In the genomic region with DNA sequence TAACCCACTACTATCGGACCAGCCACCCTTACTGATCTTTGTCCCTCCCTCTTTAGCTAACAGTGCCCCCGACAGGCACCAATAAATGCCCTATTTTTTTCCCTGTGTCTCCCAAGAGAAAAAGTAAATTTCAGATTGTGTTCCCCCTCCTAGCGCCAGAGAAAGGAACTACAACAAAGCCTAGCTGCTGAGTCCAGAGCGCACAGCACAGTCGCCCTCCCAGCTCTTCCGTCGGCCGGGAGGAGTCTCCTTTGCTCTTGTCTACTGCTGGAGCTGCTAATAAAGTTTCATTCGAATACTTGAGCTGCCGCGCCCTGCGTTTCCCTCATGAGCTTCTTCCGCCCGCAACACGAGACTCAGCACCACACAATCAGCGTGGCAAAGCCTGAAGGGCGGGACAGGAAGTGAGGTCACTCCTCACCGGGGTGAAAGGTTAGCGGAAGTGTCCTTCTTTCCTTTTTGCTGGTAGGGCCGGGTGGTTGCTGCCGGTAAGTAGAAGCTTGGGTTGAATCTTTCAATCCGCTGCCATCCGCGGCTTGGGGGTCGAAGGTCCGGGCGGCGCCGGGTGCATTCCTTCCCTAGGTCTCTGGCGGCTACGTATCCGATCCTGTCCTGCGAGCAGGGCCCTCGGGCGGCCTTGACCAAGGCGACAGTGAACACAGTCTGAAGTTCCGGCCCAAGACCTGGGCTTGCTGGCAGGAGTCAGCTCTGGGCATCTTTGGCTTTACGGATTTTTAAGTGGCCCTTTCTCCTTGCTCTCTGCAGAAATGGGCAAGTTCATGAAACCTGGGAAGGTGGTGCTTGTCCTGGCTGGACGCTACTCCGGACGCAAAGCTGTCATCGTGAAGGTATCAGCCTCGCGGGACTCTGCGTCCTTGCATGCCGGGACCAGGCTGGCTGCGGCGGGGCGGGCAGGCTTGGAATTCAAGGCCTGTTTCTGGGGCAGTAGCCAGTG, we compare ENCODE assay signal across 8 cellular contexts. TPM values are rescaled to one million over a fixed set of nuclear protein-coding genes. Genes with fewer than 3 reads are reported as not detected.
DNase-seq lines count a peak whose midpoint lies in the region; ATAC-seq and TF ChIP-seq lines count a peak whose summit lies in the region.

TSS of gene RPL27 (plus strand) at position 436 of the 955 bp plus-strand sequence. CDS start at position 768, 332 bp downstream.

- H4K20me1 ChIP-seq in DND-41 (ENCODE audit: insufficient read depth, low read length) (peaks cover 25% of the 10 kb centered on the region), Karpas-422 (ENCODE audit: insufficient read depth, low read depth, low read length) (peaks cover 18% of the 10 kb centered on the region)

- intact Hi-C loops in activated T-helper 1 cell treated with anti-CD3 and anti-CD28 coated beads, Interleukin-12 subunit alpha, Interleukin-12 subunit beta, Interleukin-2, Interleukin-4 antibody, amounts not matched to agents 30 ng/mL and 10 ng/mL and 1 ng/mL, durations not matched to agents 14 hours and 24 hours and 36 hours (cut with micrococcal nuclease) = loop anchor here (1.0 kb wide), 11 partner anchors 8 to 319 kb away; partner anchors contain the start of genes AARSD1, BECN1, BRCA1 and IFI35
- intact Hi-C loops in naive thymus-derived CD4-positive, alpha-beta T cell (cut with micrococcal nuclease) = loop anchor here (1.0 to 5.0 kb wide), 19 partner anchors 8 to 485 kb away; partner anchors contain the start of genes AARSD1 (in 2 of the 2), BRCA1 (in 2 of the 2), DHX8 (in 2 of the 2) and PSME3 (in 2 of the 2)

- H3K4me3 Mint-ChIP-seq in activated T-helper 1 cell treated with anti-CD3 and anti-CD28 coated beads, Interleukin-12 subunit alpha, Interleukin-12 subunit beta, Interleukin-2, Interleukin-4 antibody, amounts not matched to agents 30 ng/mL and 10 ng/mL and 1 ng/mL, durations not matched to agents 14 hours and 24 hours and 36 hours = peak within 1 kb of the TSS; percentile 94
- H3K4me3 Mint-ChIP-seq in naive thymus-derived CD4-positive, alpha-beta T cell = peak within 1 kb of the TSS; percentile 74 to 98 (median 95)

- H3K4me2 ChIP-seq in DND-41 (ENCODE audit: insufficient read depth, low read length) = peak within 1 kb of the TSS; percentile 74
- H3K4me2 ChIP-seq in Karpas-422 (ENCODE audit: low read depth, low read length, poor library complexity, severe bottlenecking) = peak within 1 kb of the TSS; percentile 90

- peaks cover 23% of the 10 kb centered on the region for H3K4me1 Mint-ChIP-seq in activated T-helper 1 cell treated with anti-CD3 and anti-CD28 coated beads, Interleukin-12 subunit alpha, Interleukin-12 subunit beta, Interleukin-2, Interleukin-4 antibody, amounts not matched to agents 30 ng/mL and 10 ng/mL and 1 ng/mL, durations not matched to agents 14 hours and 24 hours and 36 hours (ENCODE audit: low read depth)
- H3K4me1 Mint-ChIP-seq in naive thymus-derived CD4-positive, alpha-beta T cell = peaks cover 16 to 29% (median 24%) of the 10 kb centered on the region in 7 donors

- H3K27ac ChIP-seq in DND-41 (ENCODE audit: low read length) (peak within 1 kb of the TSS; percentile 84), Karpas-422 (ENCODE audit: low read length) (peak within 1 kb of the TSS; percentile 87)
- H3K27ac ChIP-seq in naive thymus-derived CD4-positive, alpha-beta T cell (ENCODE audit: low read depth, low read length) = peak within 1 kb of the TSS; percentile 97

- H3K36me3 ChIP-seq in DND-41 (ENCODE audit: insufficient read depth, low read length) (peaks cover 53% of the 10 kb centered on the region), Karpas-422 (ENCODE audit: insufficient read depth, low read length) (peaks cover 25% of the 10 kb centered on the region)
- peaks cover 8 to 36% (median 9%) of the 10 kb centered on the region in 3 experiments for H3K36me3 ChIP-seq in naive thymus-derived CD4-positive, alpha-beta T cell (ENCODE audit: control insufficient read depth in 2 of 3, insufficient read depth in 3 of 3, low read length in 3 of 3)

- H3K4me1 ChIP-seq in DND-41 (ENCODE audit: insufficient read depth, low read length) = peaks cover 26% of the 10 kb centered on the region
- H3K4me1 ChIP-seq in Karpas-422 (ENCODE audit: low read length) = peaks cover 22% of the 10 kb centered on the region
- H3K4me1 ChIP-seq in naive thymus-derived CD4-positive, alpha-beta T cell (ENCODE audit: control insufficient read depth in 2 of 2, insufficient read depth in 2 of 2, low read length in 2 of 2) = peaks cover 15 to 18% of the 10 kb centered on the region in 2 donors

- peaks cover 42% of the 10 kb centered on the region for H3K36me3 Mint-ChIP-seq in activated T-helper 1 cell treated with anti-CD3 and anti-CD28 coated beads, Interleukin-12 subunit alpha, Interleukin-12 subunit beta, Interleukin-2, Interleukin-4 antibody, amounts not matched to agents 30 ng/mL and 10 ng/mL and 1 ng/mL, durations not matched to agents 14 hours and 24 hours and 36 hours (ENCODE audit: low read depth)
- peaks cover 0 to 22% (median 13%) of the 10 kb centered on the region in 5 donors for H3K36me3 Mint-ChIP-seq in naive thymus-derived CD4-positive, alpha-beta T cell

- peak; percentile 99 for DNase-seq in DND-41
- DNase-seq in Karpas-422 = peak; percentile 100
- peak; percentile 100 for DNase-seq in RKO (ENCODE audit: low spot score)
- DNase-seq in activated T-helper 1 cell treated with anti-CD3 and anti-CD28 coated beads, Interleukin-12 subunit alpha, Interleukin-12 subunit beta, Interleukin-2, Interleukin-4 antibody, amounts not matched to agents 30 ng/mL and 10 ng/mL and 1 ng/mL, durations not matched to agents 14 hours and 24 hours and 36 hours (ENCODE audit: low spot score) = peak; percentile 95
- DNase-seq in fibroblast of gingiva (ENCODE audit: low read depth) = peak; percentile 100
- DNase-seq in naive thymus-derived CD4-positive, alpha-beta T cell = peak; percentile 89 to 99 (median 98)
- peak; percentile 92 to 99 (median 98) for DNase-seq in stimulated activated naive CD4-positive, alpha-beta T cell (lab: John Stamatoyannopoulos, UW)

- H3K79me2 ChIP-seq in DND-41 (ENCODE audit: insufficient read depth, low read length) (peaks cover 21% of the 10 kb centered on the region), Karpas-422 (ENCODE audit: low read length) (peaks cover 19% of the 10 kb centered on the region)

- peak within 1 kb of the TSS; percentile 96 for H3K27ac Mint-ChIP-seq in activated T-helper 1 cell treated with anti-CD3 and anti-CD28 coated beads, Interleukin-12 subunit alpha, Interleukin-12 subunit beta, Interleukin-2, Interleukin-4 antibody, amounts not matched to agents 30 ng/mL and 10 ng/mL and 1 ng/mL, durations not matched to agents 14 hours and 24 hours and 36 hours
- H3K27ac Mint-ChIP-seq in naive thymus-derived CD4-positive, alpha-beta T cell = peak within 1 kb of the TSS; percentile 89 to 100 (median 99)

- H3K4me3 ChIP-seq in DND-41 (ENCODE audit: low read depth in 1 of 2, low read length in 2 of 2) (peak within 1 kb of the TSS; percentile 76 to 80), Karpas-422 (ENCODE audit: low read length) (peak within 1 kb of the TSS; percentile 98)
- peak within 1 kb of the TSS; percentile 91 for H3K4me3 ChIP-seq in naive thymus-derived CD4-positive, alpha-beta T cell (ENCODE audit: low read length)

- POLR2A ChIA-PET in naive thymus-derived CD4-positive, alpha-beta T cell (lab: Charles Lee) = interaction anchor here (0.5 to 3.4 kb wide), 41 partner anchors 9 to 1200 kb away, joined by 3 to 68 read pairs (median 6); partner anchors contain the start of genes ARL4D, BECN1, DHX8 and DNAJC7

- no peaks in the 10 kb centered on the region for H3K9me2 ChIP-seq in Karpas-422 (replicated peaks; ENCODE audit: insufficient read depth, low read length)

- H3K27me3 Mint-ChIP-seq in activated T-helper 1 cell treated with anti-CD3 and anti-CD28 coated beads, Interleukin-12 subunit alpha, Interleukin-12 subunit beta, Interleukin-2, Interleukin-4 antibody, amounts not matched to agents 30 ng/mL and 10 ng/mL and 1 ng/mL, durations not matched to agents 14 hours and 24 hours and 36 hours (ENCODE audit: insufficient read depth) = no peaks in the 10 kb centered on the region
- no peaks in the 10 kb centered on the region for H3K27me3 Mint-ChIP-seq in naive thymus-derived CD4-positive, alpha-beta T cell

- H3K27me3 ChIP-seq in DND-41 (ENCODE audit: insufficient read depth, low read length, poor library complexity) = no peaks in the 10 kb centered on the region
- H3K27me3 ChIP-seq in Karpas-422 (ENCODE audit: low read length) = no peaks in the 10 kb centered on the region
- no peaks in the 10 kb centered on the region for H3K27me3 ChIP-seq in naive thymus-derived CD4-positive, alpha-beta T cell (ENCODE audit: control insufficient read depth in 2 of 2, insufficient read depth in 2 of 2, low read length in 2 of 2)

- H2AFZ ChIP-seq in DND-41 (ENCODE audit: low read depth, low read length) (peak within 1 kb of the TSS; percentile 82), Karpas-422 (ENCODE audit: low read length) (peak within 1 kb of the TSS; percentile 40; the same call in 1 of the 2 replicates)

- ATAC-seq in DND-41 (ENCODE audit: insufficient read depth, low read depth) (peak; percentile 96), GM21786 (IDR thresholded peaks at IDR 0.05; ENCODE audit: unreplicated experiment) (peak; percentile 94)
- peak; percentile 97 for ATAC-seq in naive thymus-derived CD4-positive, alpha-beta T cell

- CTCF ChIA-PET in naive thymus-derived CD4-positive, alpha-beta T cell (lab: Charles Lee) = interaction anchor here (0.8 to 2.4 kb wide), 12 partner anchors 9 to 486 kb away, joined by 3 to 10 read pairs (median 4); partner anchors contain the start of genes DHX8, IFI35 and TMEM106A

- H3K9me3 ChIP-seq in DND-41 (ENCODE audit: insufficient read depth, low read length, severe bottlenecking) (no peaks in the 10 kb centered on the region), Karpas-422 (ENCODE audit: low read length) (no peaks in the 10 kb centered on the region)
- H3K9me3 ChIP-seq in naive thymus-derived CD4-positive, alpha-beta T cell (ENCODE audit: control insufficient read depth in 2 of 3, low read length in 3 of 3) = no peaks in the 10 kb centered on the region

- no peaks in the 10 kb centered on the region for H3K9me3 Mint-ChIP-seq in activated T-helper 1 cell treated with anti-CD3 and anti-CD28 coated beads, Interleukin-12 subunit alpha, Interleukin-12 subunit beta, Interleukin-2, Interleukin-4 antibody, amounts not matched to agents 30 ng/mL and 10 ng/mL and 1 ng/mL, durations not matched to agents 14 hours and 24 hours and 36 hours
- H3K9me3 Mint-ChIP-seq in naive thymus-derived CD4-positive, alpha-beta T cell = no peaks in the 10 kb centered on the region

- H3K9ac ChIP-seq in DND-41 (ENCODE audit: low read depth, low read length) (peak within 1 kb of the TSS; percentile 86), Karpas-422 (ENCODE audit: low read length) (peak within 1 kb of the TSS; percentile 99)

- TF ChIP-seq CTCF in DND-41 (IDR thresholded peaks at IDR 0.05; ENCODE audit: borderline replicate concordance, extremely low read depth, low read length, poor library complexity, severe bottlenecking) = peak; percentile 95

RNA-seq across cellular contexts. Expression of gene RPL27, which starts in this region (rescaled TPM):
- 1,746 and 2,567 TPM in 2 replicates for total RNA-seq in Karpas-422 (2014; rRNA removed; shearing (Covaris generic); ENCODE audit: low replicate concordance)
- total RNA-seq in activated T-helper 1 cell treated with anti-CD3 and anti-CD28 coated beads, Interleukin-12 subunit alpha, Interleukin-12 subunit beta, Interleukin-2, Interleukin-4 antibody, amounts not matched to agents 30 ng/mL and 10 ng/mL and 1 ng/mL, durations not matched to agents 14 hours and 24 hours and 36 hours = 1,049 and 1,126 TPM in 2 replicates
- total RNA-seq in naive thymus-derived CD4-positive, alpha-beta T cell = 1,000 to 10,000 TPM in 4 of 5 experiments, 100 to 1,000 TPM in 1; 951 to 1,861 (median 1,662) TPM
- polyA plus RNA-seq in naive thymus-derived CD4-positive, alpha-beta T cell = 1,000 to 10,000 TPM; 2,130 to 2,713 TPM

Comparison
In these comparisons a context has a peak if more than half of its experiments do, and no peak if none do; other contexts are left out.
1. Peak in every context shown above with its lines: DNase-seq, ATAC-seq, H3K4me3 ChIP-seq and H3K27ac ChIP-seq.